ENCODE assay signal across 8 cellular contexts in the genomic region with DNA sequence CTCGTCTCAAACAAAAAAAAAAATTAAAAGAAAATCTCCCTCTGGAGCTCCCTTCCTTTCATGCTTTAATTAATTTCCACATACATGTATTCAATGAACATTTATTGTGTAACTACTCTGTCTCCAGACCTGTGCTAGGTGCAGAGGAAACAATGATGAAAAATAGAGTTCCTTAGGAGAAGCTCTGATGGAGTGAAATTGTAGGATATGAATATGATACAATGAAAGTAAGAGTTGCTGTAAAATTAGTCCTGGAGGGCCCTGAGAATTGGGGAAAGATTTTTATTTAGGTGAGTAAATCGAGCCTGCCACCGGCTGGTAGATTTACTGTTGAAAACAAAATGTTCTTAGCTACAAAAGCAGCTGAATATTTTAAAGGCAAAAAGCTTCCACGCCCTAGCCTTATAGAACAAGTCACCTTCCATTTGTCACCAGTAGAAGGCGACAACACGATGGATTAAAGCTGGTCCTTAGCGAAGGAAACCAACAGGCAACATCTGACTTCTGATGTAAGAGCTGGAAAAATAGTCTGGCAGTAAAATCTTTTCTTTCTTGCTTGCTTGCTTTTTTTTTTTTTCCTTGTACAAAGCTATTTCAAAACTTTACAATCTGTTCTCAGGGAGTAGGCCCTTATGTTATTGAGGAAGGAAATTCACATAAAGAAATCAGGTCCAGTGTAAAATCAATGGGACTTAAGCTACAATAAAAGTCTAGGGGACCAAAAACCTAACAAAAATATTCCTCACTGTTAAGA.
DNase-seq lines count a peak whose midpoint lies in the region; ATAC-seq and TF ChIP-seq lines count a peak whose summit lies in the region.

No MANE protein-coding gene starts in this region.

- H3K9me3 ChIP-seq in AG04450 (ENCODE audit: control insufficient read depth, insufficient read depth, low read length) (no peaks in the 10 kb centered on the region), neutrophil (no peaks in the 10 kb centered on the region)

- H3K27me3 ChIP-seq in AG04450 (ENCODE audit: control insufficient read depth, insufficient read depth, low read length) (peaks cover 10% of the 10 kb centered on the region), neutrophil (peaks cover 4% of the 10 kb centered on the region)

- H3K4me1 ChIP-seq in neutrophil (ENCODE audit: control insufficient read depth in 1 of 2, insufficient read depth in 1 of 2, low read depth in 1 of 2, low read length in 1 of 2) = no peaks in the 10 kb centered on the region

- no peaks in the 10 kb centered on the region for H3K36me3 ChIP-seq in neutrophil

- TF ChIP-seq CTCF in AG04450 (IDR thresholded peaks at IDR 0.05; ENCODE audit: low read depth, low read length) = peak; percentile 68
- TF ChIP-seq CTCF in GM10266 (IDR thresholded peaks at IDR 0.05; ENCODE audit: control insufficient read depth, insufficient read depth, low read depth, missing control alignments) = peak; percentile 84
- TF ChIP-seq CTCF in WI38 (IDR thresholded peaks at IDR 0.05; ENCODE audit: low read depth, low read length) = peak; percentile 33; the same call in 1 of the 2 replicates
- TF ChIP-seq CTCF in fibroblast of villous mesenchyme (IDR thresholded peaks at IDR 0.05; ENCODE audit: insufficient read depth, low read depth, low read length) = peak; percentile 83
- TF ChIP-seq CTCF in neutrophil (IDR thresholded peaks at IDR 0.05) = peak; percentile 37

- CTCF ChIA-PET in AG04450 (lab: Charles Lee) = interaction anchor here (0.6 to 3.0 kb wide), 59 partner anchors 9 to 1730 kb away, joined by 3 to 104 read pairs (median 3); a partner anchor contains a TSS

- POLR2A ChIA-PET in AG04450 (lab: Yijun Ruan, JAX) = interaction anchor here (0.7 to 0.8 kb wide), 2 partner anchors 41 to 54 kb away, joined by 3 to 5 read pairs; no protein-coding TSS in a partner anchor

- peak; percentile 72 for ATAC-seq in HG02981 (IDR thresholded peaks at IDR 0.05; ENCODE audit: unreplicated experiment)
- ATAC-seq in HG02840 (IDR thresholded peaks at IDR 0.05; ENCODE audit: low FRiP score, unreplicated experiment) = no peak

- peak; percentile 68 for DNase-seq in AG04450 (ENCODE audit: low read depth, low spot score)
- DNase-seq in GM10266 (ENCODE audit: extremely low spot score) = peak; percentile 56
- peak; percentile 78 for DNase-seq in NCI-H2171 treated with DMSO at 0.1 percent for 48 hours (lab: John Stamatoyannopoulos, UW)
- DNase-seq in fibroblast of villous mesenchyme (ENCODE audit: low read depth) = peak; percentile 97

- no peak overlapping the region for H3K27ac ChIP-seq in AG04450 (ENCODE audit: low read depth, low read length)
- H3K27ac ChIP-seq in neutrophil = no peak overlapping the region

- H3K4me3 ChIP-seq in AG04450 (ENCODE audit: low read depth, low read length) = no peak overlapping the region
- H3K4me3 ChIP-seq in WI38 (ENCODE audit: low read depth, low read length) = no peak overlapping the region
- no peak overlapping the region for H3K4me3 ChIP-seq in fibroblast of villous mesenchyme (ENCODE audit: low read depth, low read length)
- no peak overlapping the region for H3K4me3 ChIP-seq in neutrophil (ENCODE audit: low read depth in 1 of 2, low read length in 1 of 2)

Comparison
In these comparisons a context has a peak if more than half of its experiments do, and no peak if none do; other contexts are left out.
1. CTCF ChIP-seq: peak in every context shown above with its lines; median percentile 84 in GM10266; 83 in fibroblast of villous mesenchyme; 68 in AG04450; 37 in neutrophil; 33 in WI38.